ENCODE assay signal across 8 cellular contexts in the genomic region with DNA sequence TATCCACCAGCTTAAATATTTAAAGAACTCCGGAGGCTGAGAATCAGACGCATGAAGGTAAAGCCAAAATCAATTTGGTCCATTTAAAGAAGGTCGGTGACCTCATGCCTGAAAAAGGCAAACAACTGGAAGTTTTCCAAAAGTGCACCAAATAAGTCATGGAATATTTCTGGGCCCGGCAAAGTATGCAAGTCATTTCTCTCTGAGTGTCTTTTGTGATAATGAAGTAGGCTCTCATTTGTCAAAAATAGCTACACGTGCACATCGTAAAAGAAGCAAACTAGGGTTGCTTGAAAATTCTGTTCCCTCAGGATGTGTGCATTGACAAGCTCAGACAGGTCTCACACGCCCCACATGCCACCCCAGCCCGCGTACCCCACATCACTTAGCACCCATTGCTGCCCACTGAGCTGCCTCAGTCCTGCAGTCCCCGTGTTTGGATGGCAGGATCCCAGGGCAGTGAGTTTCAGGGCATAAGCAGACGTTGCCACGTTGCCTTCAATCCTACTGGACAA. TPM values are rescaled to one million over a fixed set of nuclear protein-coding genes. Genes with fewer than 3 reads are reported as not detected.
DNase-seq lines count a peak whose midpoint lies in the region; FAIRE-seq and TF ChIP-seq lines count a peak whose summit lies in the region.

No MANE protein-coding gene starts in this region.

- no peak for TF ChIP-seq CTCF in brain microvascular endothelial cell (IDR thresholded peaks at IDR 0.05; ENCODE audit: low read depth, low read length, missing control alignments)
- TF ChIP-seq CTCF in suprapubic skin (IDR thresholded peaks at IDR 0.05), result no peak

- no peak for TF ChIP-seq POLR2A in suprapubic skin (IDR thresholded peaks at IDR 0.05)

- 21% methylated on average over 12 of the region's 12 CpGs for WGBS in suprapubic skin
- WGBS in small intestine, 3 donors, result 65 to 76% (median 74%) methylated on average over 12 of the region's 12 CpGs

- DNase-seq in LHCN-M2 (ENCODE audit: low read depth), result peak; percentile 57
- DNase-seq in brain microvascular endothelial cell, result peak; percentile 77
- peak; percentile 16 for DNase-seq in kidney glomerular epithelial cell (lab: John Stamatoyannopoulos, UW)
- no peak for DNase-seq in suprapubic skin (ENCODE audit: low spot score in 2 of 2)
- no peak for DNase-seq in effector CD8-positive, alpha-beta T cell (lab: John Stamatoyannopoulos, UW)
- DNase-seq in NCI-H524 (lab: John Stamatoyannopoulos, UW), result no peak
- DNase-seq in cerebellum (ENCODE audit: low spot score), result no peak
- no peak for DNase-seq in small intestine

- in situ Hi-C loops in brain microvascular endothelial cell (cut with HindIII; ENCODE audit: low pct_ligation_motif_present, low sequenced_read_pairs), result no loop called here

- H3K4me1 ChIP-seq in suprapubic skin (peaks cover 18% of the 10 kb centered on the region), small intestine (ENCODE audit: control insufficient read depth in 2 of 2, insufficient read depth in 1 of 2, low read depth in 1 of 2, low read length in 1 of 2) (no peaks in the 10 kb centered on the region)

- no peak for FAIRE-seq in small intestine (lab: Jason Lieb, UNC)

- TF ChIP-seq EP300 in suprapubic skin (IDR thresholded peaks at IDR 0.05), result no peak

- no peaks in the 10 kb centered on the region for H3K9me3 ChIP-seq in suprapubic skin
- H3K9me3 ChIP-seq in small intestine (ENCODE audit: control insufficient read depth, low read depth), result no peaks in the 10 kb centered on the region

- H3K36me3 ChIP-seq in brain microvascular endothelial cell (replicated peaks) (peaks cover 4% of the 10 kb centered on the region), suprapubic skin (peaks cover 5% of the 10 kb centered on the region), small intestine (ENCODE audit: control insufficient read depth in 2 of 2, insufficient read depth in 2 of 2, low read length in 2 of 2) (peaks cover 0 to 3% of the 10 kb centered on the region in 2 donors)

- H3K4me3 ChIP-seq in brain microvascular endothelial cell (ENCODE audit: low read depth, low read length), result no peak overlapping the region
- no peak overlapping the region for H3K4me3 ChIP-seq in suprapubic skin
- H3K4me3 ChIP-seq in small intestine (ENCODE audit: low read depth in 1 of 2, low read length in 2 of 2), result no peak overlapping the region

- H3K27me3 ChIP-seq in brain microvascular endothelial cell (replicated peaks) (no peaks in the 10 kb centered on the region), suprapubic skin (no peaks in the 10 kb centered on the region), small intestine (ENCODE audit: control insufficient read depth in 2 of 2, insufficient read depth in 2 of 2, low read length in 2 of 2) (no peaks in the 10 kb centered on the region)

- peak overlapping the region; percentile 34 for H3K27ac ChIP-seq in brain microvascular endothelial cell
- H3K27ac ChIP-seq in suprapubic skin, result peak overlapping the region; percentile 62
- peak overlapping the region in 1 of 2 donors; percentile 7 for H3K27ac ChIP-seq in small intestine (ENCODE audit: low read depth in 1 of 2, low read length in 1 of 2)

RNA-seq across cellular contexts. Expression of a gene that starts 20.5 kb away (rescaled TPM):
- total RNA-seq in LHCN-M2 (2014; rRNA removed) (149 and 161 TPM in 2 replicates), suprapubic skin (100 to 1,000 TPM; 142 to 247 (median 198) TPM), cerebellum (61.5 TPM)
- polyA plus RNA-seq in LHCN-M2 (2012), result 77.3 TPM
- polyA plus RNA-seq in small intestine, result 10 to 100 TPM; 25.7 to 37.0 (median 28.4) TPM

RNA-seq across cellular contexts. Expression of a gene that starts 31.9 kb away (rescaled TPM):
- 53.7 and 57.9 TPM in 2 replicates for total RNA-seq in LHCN-M2 (2014; rRNA removed)
- polyA plus RNA-seq in LHCN-M2 (2012), result 36.0 TPM
- total RNA-seq in suprapubic skin, result 100 to 1,000 TPM in 1 of 4 donors, 10 to 100 TPM in 3; 33.8 to 103 (median 47.0) TPM
- 38.0 TPM for total RNA-seq in cerebellum
- polyA plus RNA-seq in small intestine, result 100 to 1,000 TPM in 2 of 3 donors, 10 to 100 TPM in 1; 84.1 to 242 (median 163) TPM

Comparison
In these comparisons a context has a peak if more than half of its experiments do, and no peak if none do; other contexts are left out.
1. DNase-seq: peak in LHCN-M2 (single experiment), brain microvascular endothelial cell (single experiment) and kidney glomerular epithelial cell (single experiment); none in suprapubic skin (0 of 2), effector CD8-positive, alpha-beta T cell (single experiment), NCI-H524 (0 of 2), cerebellum (single experiment) and small intestine (single experiment).